In genomic region chr19:11377237-11377636, GRCh38 we compare ENCODE assay signal across 8 cellular contexts. TPM values are rescaled to one million over a fixed set of nuclear protein-coding genes. Genes with fewer than 3 reads are reported as not detected.
DNase-seq lines count a peak whose midpoint lies in the region; ATAC-seq and TF ChIP-seq lines count a peak whose summit lies in the region.

No MANE protein-coding gene starts in this region.

- no peaks in the 10 kb centered on the region for H3K27me3 ChIP-seq in right atrium auricular region
- H3K27me3 ChIP-seq in esophagus muscularis mucosa, result peaks cover 0 to 9% (median 6%) of the 10 kb centered on the region in 4 donors

- H3K27ac Mint-ChIP-seq in T-helper 1 cell treated with Interleukin-12 subunit alpha and Interleukin-12 subunit beta and Interleukin-4 antibody, amounts not matched to agents 30 μg/mL and 1 μg/mL, for 36 hours, result peak overlapping the region; percentile 93
- H3K27ac Mint-ChIP-seq in stimulated activated naive CD8-positive, alpha-beta T cell treated with anti-CD3 and anti-CD28 coated beads, Interleukin-15, amount 100 ng/mL, for 72 hours, result peak overlapping the region; percentile 89 to 93

- H3K36me3 ChIP-seq in right atrium auricular region (no peaks in the 10 kb centered on the region), esophagus muscularis mucosa (peaks cover 0 to 12% (median 4%) of the 10 kb centered on the region in 4 donors)

- H3K9me3 ChIP-seq in right atrium auricular region (no peaks in the 10 kb centered on the region), esophagus muscularis mucosa (no peaks in the 10 kb centered on the region)

- intact Hi-C loops in left ventricle myocardium superior (cut with micrococcal nuclease), result no loop called here
- intact Hi-C loops in esophagus muscularis mucosa (cut with DNase I), result no loop called here
- intact Hi-C loops in cardiac septum (cut with DNase I), result no loop called here

- H3K36me3 Mint-ChIP-seq in T-helper 1 cell treated with Interleukin-12 subunit alpha and Interleukin-12 subunit beta and Interleukin-4 antibody, amounts not matched to agents 30 μg/mL and 1 μg/mL, for 36 hours (ENCODE audit: low read depth), result peaks cover 12% of the 10 kb centered on the region

- TF ChIP-seq POLR2A in esophagus muscularis mucosa (IDR thresholded peaks at IDR 0.05; ENCODE audit: low read depth), result no peak

- H3K9me3 Mint-ChIP-seq in T-helper 1 cell treated with Interleukin-12 subunit alpha and Interleukin-12 subunit beta and Interleukin-4 antibody, amounts not matched to agents 30 μg/mL and 1 μg/mL, for 36 hours, result peaks cover 3% of the 10 kb centered on the region
- H3K9me3 Mint-ChIP-seq in stimulated activated naive CD8-positive, alpha-beta T cell treated with anti-CD3 and anti-CD28 coated beads, Interleukin-15, amount 100 ng/mL, for 72 hours, result no peaks in the 10 kb centered on the region

- DNase-seq in right atrium auricular region (ENCODE audit: low spot score) (no peak), left ventricle myocardium superior (no peak), esophagus muscularis mucosa (ENCODE audit: extremely low spot score) (no peak), H4 (ENCODE audit: low spot score) (no peak), globus pallidus (ENCODE audit: low spot score) (no peak), cardiac septum (ENCODE audit: low spot score) (no peak)
- peak in 1 of 2 donors; percentile 43 for DNase-seq in stimulated activated naive CD8-positive, alpha-beta T cell treated with anti-CD3 and anti-CD28 coated beads, Interleukin-15, amount 100 ng/mL, for 72 hours

- TF ChIP-seq CTCF in right atrium auricular region (IDR thresholded peaks at IDR 0.05), result no peak
- no peak for TF ChIP-seq CTCF in esophagus muscularis mucosa (IDR thresholded peaks at IDR 0.05)

- H3K27me3 Mint-ChIP-seq in T-helper 1 cell treated with Interleukin-12 subunit alpha and Interleukin-12 subunit beta and Interleukin-4 antibody, amounts not matched to agents 30 μg/mL and 1 μg/mL, for 36 hours (ENCODE audit: low read depth), result peaks cover 8% of the 10 kb centered on the region
- H3K27me3 Mint-ChIP-seq in stimulated activated naive CD8-positive, alpha-beta T cell treated with anti-CD3 and anti-CD28 coated beads, Interleukin-15, amount 100 ng/mL, for 72 hours, result no peaks in the 10 kb centered on the region

- TF ChIP-seq EP300 in esophagus muscularis mucosa (IDR thresholded peaks at IDR 0.05), result no peak

- no peak for ATAC-seq in left ventricle myocardium superior
- no peak for ATAC-seq in stimulated activated naive CD8-positive, alpha-beta T cell treated with anti-CD3 and anti-CD28 coated beads, Interleukin-15, amount 100 ng/mL, for 72 hours

- peak overlapping the region; percentile 30 to 48 for H3K27ac ChIP-seq in right atrium auricular region
- peak overlapping the region; percentile 33 to 90 (median 52) for H3K27ac ChIP-seq in esophagus muscularis mucosa (replicated peaks in 1 of 4)

- H3K4me1 Mint-ChIP-seq in T-helper 1 cell treated with Interleukin-12 subunit alpha and Interleukin-12 subunit beta and Interleukin-4 antibody, amounts not matched to agents 30 μg/mL and 1 μg/mL, for 36 hours (ENCODE audit: low read depth), result peaks cover 36% of the 10 kb centered on the region
- peaks cover 48% of the 10 kb centered on the region for H3K4me1 Mint-ChIP-seq in stimulated activated naive CD8-positive, alpha-beta T cell treated with anti-CD3 and anti-CD28 coated beads, Interleukin-15, amount 100 ng/mL, for 72 hours

- H3K4me3 ChIP-seq in right atrium auricular region (no peak overlapping the region), esophagus muscularis mucosa (no peak overlapping the region)

- H3K4me1 ChIP-seq in right atrium auricular region (peaks cover 0 to 49% of the 10 kb centered on the region in 2 donors), esophagus muscularis mucosa (peaks cover 43 to 66% (median 65%) of the 10 kb centered on the region in 4 donors)

- peak overlapping the region; percentile 67 for H3K4me3 Mint-ChIP-seq in T-helper 1 cell treated with Interleukin-12 subunit alpha and Interleukin-12 subunit beta and Interleukin-4 antibody, amounts not matched to agents 30 μg/mL and 1 μg/mL, for 36 hours
- peak overlapping the region; percentile 77 to 89 for H3K4me3 Mint-ChIP-seq in stimulated activated naive CD8-positive, alpha-beta T cell treated with anti-CD3 and anti-CD28 coated beads, Interleukin-15, amount 100 ng/mL, for 72 hours

RNA-seq across cellular contexts. Expression of gene SWSAP1, which starts 2.8 kb away (rescaled TPM):
- total RNA-seq in right atrium auricular region, result 1 to 10 TPM in 1 of 2 donors, under 1 TPM in 1; 0.44 to 1.5 TPM
- total RNA-seq in left ventricle myocardium superior, result 2.0 TPM
- 1 to 10 TPM in 3 of 4 donors, under 1 TPM in 1; 0.66 to 1.7 (median 1.5) TPM for total RNA-seq in esophagus muscularis mucosa
- 0.45 and 1.0 TPM in 2 replicates for total RNA-seq in H4 (2014; rRNA removed; shearing (Covaris generic))
- 1.3 TPM for total RNA-seq in cardiac septum

RNA-seq across cellular contexts. Expression of gene EPOR, which starts 6.9 kb away (rescaled TPM):
- total RNA-seq in right atrium auricular region, result 1 to 10 TPM; 5.9 to 10.0 TPM
- 7.6 TPM for total RNA-seq in left ventricle myocardium superior
- total RNA-seq in esophagus muscularis mucosa, result 1 to 10 TPM in 3 of 4 donors, under 1 TPM in 1; 0.99 to 5.2 (median 4.4) TPM
- 3.0 and 5.4 TPM in 2 replicates for total RNA-seq in H4 (2014; rRNA removed; shearing (Covaris generic))
- 5.6 TPM for total RNA-seq in cardiac septum

RNA-seq across cellular contexts. Expression of gene PLPPR2, which starts 22.0 kb away (rescaled TPM):
- total RNA-seq in right atrium auricular region, result 10 to 100 TPM; 26.2 to 30.5 TPM
- total RNA-seq in left ventricle myocardium superior, result 17.7 TPM
- 10 to 100 TPM; 32.0 to 49.8 (median 37.5) TPM for total RNA-seq in esophagus muscularis mucosa
- total RNA-seq in H4 (2014; rRNA removed; shearing (Covaris generic)), result 10.7 and 12.7 TPM in 2 replicates
- total RNA-seq in cardiac septum, result 19.3 TPM

RNA-seq across cellular contexts. Expression of gene CCDC159, which starts 30.9 kb away (rescaled TPM):
- total RNA-seq in right atrium auricular region, result 10 to 100 TPM; 12.1 to 18.8 TPM
- 20.9 TPM for total RNA-seq in left ventricle myocardium superior
- 10 to 100 TPM in 3 of 4 donors, 1 to 10 TPM in 1; 8.3 to 17.6 (median 13.8) TPM for total RNA-seq in esophagus muscularis mucosa
- total RNA-seq in H4 (2014; rRNA removed; shearing (Covaris generic)), result 3.6 and 5.1 TPM in 2 replicates
- total RNA-seq in cardiac septum, result 24.2 TPM

RNA-seq across cellular contexts. Expression of gene TMEM205, which starts 31.2 kb away (rescaled TPM):
- 100 to 1,000 TPM; 301 to 343 TPM for total RNA-seq in right atrium auricular region
- total RNA-seq in left ventricle myocardium superior, result 89.8 TPM
- 100 to 1,000 TPM; 197 to 241 (median 206) TPM for total RNA-seq in esophagus muscularis mucosa
- total RNA-seq in H4 (2014; rRNA removed; shearing (Covaris generic)), result 74.7 and 139 TPM in 2 replicates
- 75.7 TPM for total RNA-seq in cardiac septum
